Comparison of ENCODE assay signal across 11 cellular contexts in the genomic region with DNA sequence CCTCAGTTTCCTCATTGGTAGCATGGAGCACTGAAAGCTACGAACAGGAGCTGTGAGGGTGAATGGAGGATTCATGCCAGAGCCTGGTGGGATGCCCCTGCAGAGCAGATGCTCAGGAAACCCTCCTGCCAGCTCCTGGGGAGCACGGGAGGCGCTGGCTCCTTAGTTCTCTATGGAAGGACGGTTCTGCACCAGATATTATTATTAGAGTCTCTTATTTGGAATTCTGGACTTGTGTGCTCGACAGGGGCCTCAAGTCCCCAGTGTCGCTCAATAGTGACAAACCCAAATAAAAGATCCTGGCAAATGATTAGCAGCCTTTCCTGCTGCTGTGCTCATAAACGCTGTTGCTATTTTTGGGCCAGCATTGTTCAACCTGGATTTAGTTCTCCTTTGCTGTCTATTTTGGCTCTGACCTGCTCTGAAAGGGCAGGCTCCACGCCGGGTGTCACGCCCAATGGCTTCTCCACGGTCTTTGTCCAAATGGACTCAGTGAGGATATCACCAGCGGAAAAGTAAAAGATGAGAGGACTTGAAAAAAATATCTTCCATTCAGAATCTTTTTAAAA. TPM values are rescaled to one million over a fixed set of nuclear protein-coding genes. Genes with fewer than 3 reads are reported as not detected.
DNase-seq lines count a peak whose midpoint lies in the region; ATAC-seq and TF ChIP-seq lines count a peak whose summit lies in the region.
"Had no signal": no experiment of that assay in that cellular context is flagged by ENCODE, and none has a peak within 500 bp of the region (broad histone marks: within the 10 kb centered on the region; RNA-seq: fewer than 3 reads in every experiment).

No MANE protein-coding gene starts in this region.

- H3K4me3 Mint-ChIP-seq in CD14-positive monocyte = no peak overlapping the region

- H3K9me3 Mint-ChIP-seq in CD14-positive monocyte = no peaks in the 10 kb centered on the region

- ATAC-seq in HG03469 (IDR thresholded peaks at IDR 0.05; ENCODE audit: unreplicated experiment) = no peak

- DNase-seq in CD14-positive monocyte (ENCODE audit: low spot score) = no peak
- no peak for DNase-seq in effector memory CD4-positive, alpha-beta T cell
- no peak for DNase-seq in neuronal stem cell (ENCODE audit: low spot score)
- DNase-seq in NCI-H524 treated with DMSO at 0.1 percent for 48 hours (lab: John Stamatoyannopoulos, UW) = no peak
- DNase-seq in activated CD4-positive, alpha-beta T cell treated with anti-CD3 and anti-CD28 coated beads for 48 hours = no peak
- no peak for DNase-seq in DMS153 treated with DMSO at 0.1 percent for 48 hours (lab: John Stamatoyannopoulos, UW; ENCODE audit: unreplicated experiment)
- DNase-seq: adrenal gland, head of caudate nucleus, SW 1271 had no signal

- no peaks in the 10 kb centered on the region for H4K20me1 ChIP-seq in OCI-LY1 (ENCODE audit: insufficient read depth, low read length)

- H3K4ac ChIP-seq in neuronal stem cell (ENCODE audit: low read length) = no peak overlapping the region

- H3K4me3 ChIP-seq in OCI-LY1 (ENCODE audit: low read depth, low read length, poor library complexity, severe bottlenecking) (no peak overlapping the region), neuronal stem cell (ENCODE audit: low read length in 2 of 2) (no peak overlapping the region)
- peak overlapping the region; percentile 11 for H3K4me3 ChIP-seq in effector memory CD4-positive, alpha-beta T cell (ENCODE audit: insufficient read depth, low read depth, low read length, poor library complexity, severe bottlenecking)
- H3K4me3 ChIP-seq: adrenal gland had no signal

- no peak overlapping the region for H3K23ac ChIP-seq in neuronal stem cell (ENCODE audit: low read depth, low read length, poor library complexity)

- H2AFZ ChIP-seq in OCI-LY1 (ENCODE audit: low read length) (no peak overlapping the region), neuronal stem cell (ENCODE audit: low read length) (peak overlapping the region; percentile 20)

- no peaks in the 10 kb centered on the region for H3K9me2 ChIP-seq in OCI-LY1 (ENCODE audit: low read depth, low read length)

- H3K18ac ChIP-seq in neuronal stem cell (ENCODE audit: low read length) = no peak overlapping the region

- H3K27me3 Mint-ChIP-seq in CD14-positive monocyte (ENCODE audit: low read depth in 3 of 3) = no peaks in the 10 kb centered on the region

- no peak overlapping the region for H3K14ac ChIP-seq in neuronal stem cell (ENCODE audit: low read length)

- H3K36me3 Mint-ChIP-seq in CD14-positive monocyte = peaks cover 3 to 8% of the 10 kb centered on the region in 2 donors

- H2BK5ac ChIP-seq in neuronal stem cell (ENCODE audit: low read length) = no peak overlapping the region

- no peak overlapping the region for H3K4me2 ChIP-seq in OCI-LY1 (ENCODE audit: low read length)
- H3K4me2 ChIP-seq in neuronal stem cell (ENCODE audit: insufficient read depth, low read length, poor library complexity, severe bottlenecking) = no peak overlapping the region

- TF ChIP-seq CTCF in CD14-positive monocyte (IDR thresholded peaks at IDR 0.05) (no peak), OCI-LY1 (IDR thresholded peaks at IDR 0.05; ENCODE audit: low read length) (no peak)

- H3K4me1 Mint-ChIP-seq in CD14-positive monocyte = peaks cover 25% of the 10 kb centered on the region

- H3K27me3 ChIP-seq in OCI-LY1 (ENCODE audit: insufficient read depth, low read length) (no peaks in the 10 kb centered on the region), neuronal stem cell (ENCODE audit: control insufficient read depth in 3 of 3, insufficient read depth in 3 of 3, low read depth in 1 of 3, low read length in 3 of 3) (no peaks in the 10 kb centered on the region)
- H3K27me3 ChIP-seq in effector memory CD4-positive, alpha-beta T cell (replicated peaks; ENCODE audit: control insufficient read depth, insufficient read depth, low read length, poor library complexity, severe bottlenecking) = no peaks in the 10 kb centered on the region
- H3K27me3 ChIP-seq: adrenal gland had no signal

- H3K9ac ChIP-seq in OCI-LY1 (ENCODE audit: low read length) (no peak overlapping the region), neuronal stem cell (ENCODE audit: low read depth, low read length, poor library complexity) (no peak overlapping the region)

- peaks cover 92% of the 10 kb centered on the region for H3K4me1 ChIP-seq in OCI-LY1 (ENCODE audit: insufficient read depth, low read length, severe bottlenecking)
- H3K4me1 ChIP-seq in effector memory CD4-positive, alpha-beta T cell (ENCODE audit: control insufficient read depth, insufficient read depth, low read length, poor library complexity, severe bottlenecking) = peaks cover 79% of the 10 kb centered on the region
- peaks cover 5 to 17% of the 10 kb centered on the region in 2 donors for H3K4me1 ChIP-seq in neuronal stem cell (ENCODE audit: control insufficient read depth in 2 of 2, insufficient read depth in 1 of 2, low read depth in 1 of 2, low read length in 2 of 2)

- H3K9me3 ChIP-seq in OCI-LY1 (ENCODE audit: low read length) (no peaks in the 10 kb centered on the region), neuronal stem cell (replicated peaks in 1 of 2; ENCODE audit: control insufficient read depth in 2 of 2, insufficient read depth in 1 of 2, low read depth in 1 of 2, low read length in 2 of 2) (no peaks in the 10 kb centered on the region)
- no peaks in the 10 kb centered on the region for H3K9me3 ChIP-seq in effector memory CD4-positive, alpha-beta T cell (ENCODE audit: control insufficient read depth, low read length)
- H3K9me3 ChIP-seq: adrenal gland had no signal

- H2BK15ac ChIP-seq in neuronal stem cell (ENCODE audit: low read length) = no peak overlapping the region

- H3K79me1 ChIP-seq in neuronal stem cell (ENCODE audit: low read depth, low read length) = no peaks in the 10 kb centered on the region

- no peak overlapping the region for H2BK12ac ChIP-seq in neuronal stem cell (ENCODE audit: low read length)

- H2AK5ac ChIP-seq in neuronal stem cell (ENCODE audit: low read depth, low read length) = no peak overlapping the region

- H3K27ac Mint-ChIP-seq in CD14-positive monocyte = peak overlapping the region in 6 of 7 donors; percentile 68 to 98 (median 76)

- no peak overlapping the region for H4K8ac ChIP-seq in neuronal stem cell (ENCODE audit: low read depth, low read length)

- H4K91ac ChIP-seq in neuronal stem cell (ENCODE audit: low read depth, low read length, poor library complexity) = no peak overlapping the region

- H3K79me2 ChIP-seq in OCI-LY1 (ENCODE audit: insufficient read depth, low read length) = no peaks in the 10 kb centered on the region

- H3K36me3 ChIP-seq in OCI-LY1 (ENCODE audit: insufficient read depth, low read length) (no peaks in the 10 kb centered on the region), neuronal stem cell (replicated peaks in 1 of 2; ENCODE audit: control insufficient read depth in 2 of 2, insufficient read depth in 2 of 2, low read length in 2 of 2) (no peaks in the 10 kb centered on the region)
- H3K36me3 ChIP-seq in effector memory CD4-positive, alpha-beta T cell (ENCODE audit: control insufficient read depth, insufficient read depth, low read length) = no peaks in the 10 kb centered on the region
- H3K36me3 ChIP-seq: adrenal gland had no signal

- H3K27ac ChIP-seq in OCI-LY1 (ENCODE audit: low read depth, low read length, poor library complexity, severe bottlenecking) = peak overlapping the region; percentile 93
- peak overlapping the region; percentile 99 for H3K27ac ChIP-seq in effector memory CD4-positive, alpha-beta T cell (ENCODE audit: insufficient read depth, low read length, poor library complexity, severe bottlenecking)
- no peak overlapping the region for H3K27ac ChIP-seq in neuronal stem cell (replicated peaks; ENCODE audit: low read length)

- no peaks in the 10 kb centered on the region for H3F3A ChIP-seq in OCI-LY1 (ENCODE audit: insufficient read depth, low read length)

- WGBS in neuronal stem cell (ENCODE audit: extremely low coverage in 2 of 2, insufficient read length in 2 of 2, insufficient replicate concordance in 1 of 2), 2 donors = no CpG with 5 or more reads among the region's 12 CpGs

- no peak overlapping the region for H2BK120ac ChIP-seq in neuronal stem cell (ENCODE audit: low read depth, low read length)

- intact Hi-C loops in CD14-positive monocyte (cut with micrococcal nuclease) = no loop called here

RNA-seq across cellular contexts. Expression of a gene that starts 23.0 kb away (rescaled TPM):
- polyA plus RNA-seq in CD14-positive monocyte = 100 to 1,000 TPM; 499 to 510 TPM
- 12.9 TPM for polyA plus RNA-seq in neuronal stem cell (2013, experiment 1 of 2)
- polyA plus RNA-seq in neuronal stem cell (2013, experiment 2 of 2) = 13.2 TPM
